24 cellular contexts compared by ENCODE assay signal in genomic region chr9:119667163-119667562, GRCh38.
"Had no signal": no experiment of that assay in that cellular context is flagged by ENCODE, and none has a peak within 500 bp of the region (broad histone marks: within the 10 kb centered on the region; RNA-seq: fewer than 3 reads in every experiment).

No MANE protein-coding gene starts in this region.

- H3K9me3 ChIP-seq: right lobe of liver, tibial artery had no signal

- H3K4me3 Mint-ChIP-seq: activated CD4-positive, alpha-beta memory T cell treated with anti-CD3 and anti-CD28 coated beads, Interleukin-2, amount 10 ng/mL, durations not matched to agents 7 days and 5 days; activated CD4-positive, alpha-beta T cell treated with anti-CD3 and anti-CD28 coated beads, Interleukin-2, amount 10 ng/mL, durations not matched to agents 24 days and 14 days; activated naive CD8-positive, alpha-beta T cell treated with anti-CD3 and anti-CD28 coated beads, Interleukin-2, amount 50 U/mL, for 24 hours; activated T-helper 1 cell treated with anti-CD3 and anti-CD28 coated beads, Interleukin-12 subunit alpha, Interleukin-12 subunit beta, Interleukin-2, Interleukin-4 antibody, amounts not matched to agents 30 ng/mL and 10 ng/mL and 1 ng/mL, durations not matched to agents 14 hours and 24 hours and 36 hours; memory B cell; nephron progenitor cell; stimulated activated effector memory CD8-positive, alpha-beta T cell treated with anti-CD3 and anti-CD28 coated beads, Interleukin-12 subunit alpha, Interleukin-12 subunit beta, amount 100 ng/mL, for 72 hours; stimulated activated naive CD8-positive, alpha-beta T cell treated with anti-CD3 and anti-CD28 coated beads, Interleukin-15, amount 100 ng/mL, for 72 hours; T-helper 1 cell treated with Interleukin-12 subunit alpha and Interleukin-12 subunit beta and Interleukin-4 antibody, amounts not matched to agents 30 μg/mL and 1 μg/mL, for 36 hours had no signal

- H3K4me3 ChIP-seq: right lobe of liver, skin epidermis, tibial artery had no signal

- ATAC-seq: activated CD4-positive, CD25-positive, alpha-beta regulatory T cell treated with anti-CD3 and anti-CD28 coated beads, Interleukin-2, amount 50 U/mL, for 24 hours; activated naive CD8-positive, alpha-beta T cell treated with anti-CD3 and anti-CD28 coated beads, Interleukin-2, amount 50 U/mL, for 24 hours; foreskin keratinocyte; left ventricle myocardium superior; right lobe of liver; stimulated activated effector memory CD8-positive, alpha-beta T cell treated with anti-CD3 and anti-CD28 coated beads, Interleukin-12 subunit alpha, Interleukin-12 subunit beta, amount 100 ng/mL, for 72 hours; stimulated activated naive CD8-positive, alpha-beta T cell treated with anti-CD3 and anti-CD28 coated beads, Interleukin-15, amount 100 ng/mL, for 72 hours had no signal

- H3K27ac ChIP-seq: foreskin keratinocyte, right lobe of liver, skin epidermis, tibial artery had no signal

- H3K4me1 Mint-ChIP-seq: activated CD4-positive, alpha-beta memory T cell treated with anti-CD3 and anti-CD28 coated beads, Interleukin-2, amount 10 ng/mL, durations not matched to agents 7 days and 5 days; activated CD4-positive, alpha-beta T cell treated with anti-CD3 and anti-CD28 coated beads, Interleukin-2, amount 10 ng/mL, durations not matched to agents 24 days and 14 days; activated naive CD8-positive, alpha-beta T cell treated with anti-CD3 and anti-CD28 coated beads, Interleukin-2, amount 50 U/mL, for 24 hours; memory B cell; stimulated activated effector memory CD8-positive, alpha-beta T cell treated with anti-CD3 and anti-CD28 coated beads, Interleukin-12 subunit alpha, Interleukin-12 subunit beta, amount 100 ng/mL, for 72 hours; stimulated activated naive CD8-positive, alpha-beta T cell treated with anti-CD3 and anti-CD28 coated beads, Interleukin-15, amount 100 ng/mL, for 72 hours had no signal

- H3K36me3 ChIP-seq: right lobe of liver, tibial artery had no signal

- H3K27me3 ChIP-seq: foreskin keratinocyte, right lobe of liver, tibial artery had no signal

- H3K4me1 ChIP-seq: foreskin keratinocyte, right lobe of liver, tibial artery had no signal

- H3K27ac Mint-ChIP-seq: activated CD4-positive, alpha-beta memory T cell treated with anti-CD3 and anti-CD28 coated beads, Interleukin-2, amount 10 ng/mL, durations not matched to agents 7 days and 5 days; activated CD4-positive, alpha-beta T cell treated with anti-CD3 and anti-CD28 coated beads, Interleukin-2, amount 10 ng/mL, durations not matched to agents 24 days and 14 days; activated naive CD8-positive, alpha-beta T cell treated with anti-CD3 and anti-CD28 coated beads, Interleukin-2, amount 50 U/mL, for 24 hours; activated T-helper 1 cell treated with anti-CD3 and anti-CD28 coated beads, Interleukin-12 subunit alpha, Interleukin-12 subunit beta, Interleukin-2, Interleukin-4 antibody, amounts not matched to agents 30 ng/mL and 10 ng/mL and 1 ng/mL, durations not matched to agents 14 hours and 24 hours and 36 hours; memory B cell; nephron progenitor cell; stimulated activated effector memory CD8-positive, alpha-beta T cell treated with anti-CD3 and anti-CD28 coated beads, Interleukin-12 subunit alpha, Interleukin-12 subunit beta, amount 100 ng/mL, for 72 hours; stimulated activated naive CD8-positive, alpha-beta T cell treated with anti-CD3 and anti-CD28 coated beads, Interleukin-15, amount 100 ng/mL, for 72 hours; T-helper 1 cell treated with Interleukin-12 subunit alpha and Interleukin-12 subunit beta and Interleukin-4 antibody, amounts not matched to agents 30 μg/mL and 1 μg/mL, for 36 hours had no signal

- H3K36me3 Mint-ChIP-seq: memory B cell; stimulated activated effector memory CD8-positive, alpha-beta T cell treated with anti-CD3 and anti-CD28 coated beads, Interleukin-12 subunit alpha, Interleukin-12 subunit beta, amount 100 ng/mL, for 72 hours had no signal

- DNase-seq: activated CD4-positive, alpha-beta memory T cell treated with anti-CD3 and anti-CD28 coated beads, Interleukin-2, amount 10 ng/mL, durations not matched to agents 7 days and 5 days; activated CD4-positive, alpha-beta T cell treated with anti-CD3 and anti-CD28 coated beads, Interleukin-2, amount 10 ng/mL, durations not matched to agents 24 days and 14 days; activated gamma-delta T cell; activated naive CD4-positive, alpha-beta T cell treated with anti-CD3 and anti-CD28 coated beads, Interleukin-2, amount 50 U/mL, for 16 hours; activated naive CD8-positive, alpha-beta T cell treated with anti-CD3 and anti-CD28 coated beads, Interleukin-2, amount 50 U/mL, for 24 hours; cerebellar nuclear complex; foreskin keratinocyte; glutamatergic neuron; hippocampal formation; left ventricle myocardium superior; nephron progenitor cell; nucleus accumbens; posterior cingulate gyrus; right lobe of liver; stimulated activated CD4-positive, alpha-beta T cell treated with anti-CD3 and anti-CD28 coated beads, Interleukin-2, amount 100 ng/mL, for 24 hours; stimulated activated naive CD8-positive, alpha-beta T cell treated with anti-CD3 and anti-CD28 coated beads, Interleukin-15, amount 100 ng/mL, for 72 hours; T1000; tibial artery had no signal

- H3K27me3 Mint-ChIP-seq: activated CD4-positive, alpha-beta memory T cell treated with anti-CD3 and anti-CD28 coated beads, Interleukin-2, amount 10 ng/mL, durations not matched to agents 7 days and 5 days; activated CD4-positive, alpha-beta T cell treated with anti-CD3 and anti-CD28 coated beads, Interleukin-2, amount 10 ng/mL, durations not matched to agents 24 days and 14 days; activated naive CD8-positive, alpha-beta T cell treated with anti-CD3 and anti-CD28 coated beads, Interleukin-2, amount 50 U/mL, for 24 hours; stimulated activated naive CD8-positive, alpha-beta T cell treated with anti-CD3 and anti-CD28 coated beads, Interleukin-15, amount 100 ng/mL, for 72 hours had no signal

- H3K9me3 Mint-ChIP-seq: activated CD4-positive, alpha-beta T cell treated with anti-CD3 and anti-CD28 coated beads, Interleukin-2, amount 10 ng/mL, durations not matched to agents 24 days and 14 days; activated T-helper 1 cell treated with anti-CD3 and anti-CD28 coated beads, Interleukin-12 subunit alpha, Interleukin-12 subunit beta, Interleukin-2, Interleukin-4 antibody, amounts not matched to agents 30 ng/mL and 10 ng/mL and 1 ng/mL, durations not matched to agents 14 hours and 24 hours and 36 hours; memory B cell; nephron progenitor cell; T-helper 1 cell treated with Interleukin-12 subunit alpha and Interleukin-12 subunit beta and Interleukin-4 antibody, amounts not matched to agents 30 μg/mL and 1 μg/mL, for 36 hours had no signal
